16 cellular contexts compared by ENCODE assay signal in genomic region chr5:135367070-135367469, GRCh38. TPM values are rescaled to one million over a fixed set of nuclear protein-coding genes. Genes with fewer than 3 reads are reported as not detected.
DNase-seq lines count a peak whose midpoint lies in the region; ATAC-seq, FAIRE-seq and TF ChIP-seq lines count a peak whose summit lies in the region.
"Had no signal": no experiment of that assay in that cellular context is flagged by ENCODE, and none has a peak within 500 bp of the region (broad histone marks: within the 10 kb centered on the region; RNA-seq: fewer than 3 reads in every experiment).

No MANE protein-coding gene starts in this region.

- CTCF ChIA-PET in K562 (lab: Yijun Ruan, JAX; ENCODE audit: low intra/inter-chr PET ratio) = no interaction called here
- CTCF ChIA-PET in CD4-positive, alpha-beta memory T cell (lab: Charles Lee; ENCODE audit: partially characterized antibody) = no interaction called here

- H3K4me3 Mint-ChIP-seq in mesothelial cell of epicardium = no peak overlapping the region
- H3K4me3 Mint-ChIP-seq in CD4-positive, alpha-beta memory T cell = no peak overlapping the region
- H3K4me3 Mint-ChIP-seq: IgD-negative memory B cell had no signal

- no peak overlapping the region for H3K4me3 ChIP-seq in K562
- H3K4me3 ChIP-seq in CD4-positive, alpha-beta memory T cell (ENCODE audit: low read length in 2 of 2) = no peak overlapping the region
- H3K4me3 ChIP-seq: HAP-1 had no signal

- H2AFZ ChIP-seq in K562 (ENCODE audit: low read depth, low read length) = no peak overlapping the region

- WGBS in K562 (ENCODE audit: insufficient coverage, low coverage, missing lambda C conversion rate) = 92% methylated on average over 2 of the region's 2 CpGs

- H3K27me3 ChIP-seq in K562 (ENCODE audit: control insufficient read depth in 2 of 2, insufficient read depth in 2 of 2, low read length in 2 of 2) = no peaks in the 10 kb centered on the region
- H3K27me3 ChIP-seq in CD4-positive, alpha-beta memory T cell (ENCODE audit: insufficient read depth, low read length) = no peaks in the 10 kb centered on the region

- no peak for TF ChIP-seq RAD21 in K562 (CRISPR knock-in tag; conservative IDR thresholded peaks at IDR 0.05 in 1 of 2, IDR thresholded peaks at IDR 0.05 in 1 of 2)

- H3K9me3 ChIP-seq in K562 (replicated peaks; ENCODE audit: control insufficient read depth, insufficient read depth, low read depth, low read length) = no peaks in the 10 kb centered on the region
- H3K9me3 ChIP-seq in CD4-positive, alpha-beta memory T cell (ENCODE audit: control insufficient read depth in 1 of 2, low read length in 2 of 2) = no peaks in the 10 kb centered on the region
- H3K9me3 ChIP-seq: Caco-2, HAP-1 had no signal

- TF ChIP-seq EP300 in K562 (IDR thresholded peaks at IDR 0.05; ENCODE audit: low read length) = no peak

- no peak for ATAC-seq in K562
- ATAC-seq: Panc1, Right ventricle myocardium inferior had no signal

- intact Hi-C loops in K562 (cut with micrococcal nuclease) = no loop called here
- intact Hi-C loops in CD4-positive, alpha-beta memory T cell (cut with micrococcal nuclease) = no loop called here

- FAIRE-seq in K562 (lab: Jason Lieb, UNC) = peak; percentile 49

- BruUV-seq in K562 (replicated peaks; lab: Mats Ljungman, UMichigan) = no TSS peak

- H3K9ac ChIP-seq in K562 (ENCODE audit: insufficient read depth in 1 of 2, low read depth in 2 of 2, low read length in 2 of 2) = no peak overlapping the region

- H3K27ac ChIP-seq in K562 (ENCODE audit: extremely low read depth, low read depth, low read length) = no peak overlapping the region
- no peak overlapping the region for H3K27ac ChIP-seq in CD4-positive, alpha-beta memory T cell (ENCODE audit: low read depth, low read length)

- peak overlapping the region; percentile 3 for H3K27ac Mint-ChIP-seq in mesothelial cell of epicardium
- no peak overlapping the region for H3K27ac Mint-ChIP-seq in CD4-positive, alpha-beta memory T cell

- 0 out of 3 replicates have a peak, but pooled peaks cover 5% of the 10 kb centered on the region for H3K79me2 ChIP-seq in K562 (ENCODE audit: control insufficient read depth, insufficient read depth, low read length)

- POLR2A ChIA-PET in K562 (lab: Yijun Ruan, JAX) = interaction anchor here (0.7 to 1.5 kb wide), 2 partner anchors 9 to 12 kb away, joined by 3 to 4 read pairs; no protein-coding TSS in a partner anchor
- POLR2A ChIA-PET in CD4-positive, alpha-beta memory T cell (lab: Charles Lee; ENCODE audit: partially characterized antibody) = no interaction called here

- in situ Hi-C loops in K562 (cut with MboI) = no loop called here

- H3K4me2 ChIP-seq in K562 (ENCODE audit: insufficient read depth, low read length) = no peak overlapping the region

- no peaks in the 10 kb centered on the region for H3K4me1 ChIP-seq in K562 (replicated peaks in 1 of 2; ENCODE audit: control insufficient read depth in 2 of 2, insufficient read depth in 2 of 2, low read length in 2 of 2)
- no peaks in the 10 kb centered on the region for H3K4me1 ChIP-seq in CD4-positive, alpha-beta memory T cell (ENCODE audit: insufficient read depth, low read length)
- H3K4me1 ChIP-seq: Caco-2, HAP-1 had no signal

- DNase-seq in H4 (ENCODE audit: low spot score) (peak; percentile 34), NCI-H1048 (lab: John Stamatoyannopoulos, UW) (peak; percentile 49), K562 (ENCODE audit: extremely low read depth in 1 of 4, low spot score in 3 of 4) (no peak), mesothelial cell of epicardium (ENCODE audit: low spot score in 2 of 2, unreplicated experiment in 2 of 2) (no peak), SHP77 (lab: John Stamatoyannopoulos, UW) (no peak), D341Med (ENCODE audit: low spot score) (no peak), NCI-H1436 treated with DMSO at 0.1 percent for 48 hours (lab: John Stamatoyannopoulos, UW) (no peak)
- no peak for DNase-seq in CD4-positive, alpha-beta memory T cell
- DNase-seq: AML-193, Caco-2, NCI-H1092, NCI-H510A treated with DMSO at 0.1 percent for 48 hours had no signal

- H3K36me3 ChIP-seq in K562 (ENCODE audit: control insufficient read depth, insufficient read depth, low read length) = peaks cover 93% of the 10 kb centered on the region
- peaks cover 45% of the 10 kb centered on the region for H3K36me3 ChIP-seq in CD4-positive, alpha-beta memory T cell (ENCODE audit: insufficient read depth, low read length)

- no peak for TF ChIP-seq POLR2A in K562 (conservative IDR thresholded peaks at IDR 0.05)

- TF ChIP-seq CTCF in K562 (IDR thresholded peaks at IDR 0.05 in 2 of 3, conservative IDR thresholded peaks at IDR 0.05 in 1 of 3; ENCODE audit: insufficient read depth in 2 of 3, low read depth in 1 of 3, low read length in 3 of 3) = no peak
- TF ChIP-seq CTCF in mesothelial cell of epicardium (IDR thresholded peaks at IDR 0.05; ENCODE audit: unreplicated experiment) = no peak

- H3K9me3 Mint-ChIP-seq in mesothelial cell of epicardium = no peaks in the 10 kb centered on the region
- no peaks in the 10 kb centered on the region for H3K9me3 Mint-ChIP-seq in CD4-positive, alpha-beta memory T cell
- H3K9me3 Mint-ChIP-seq: IgD-negative memory B cell had no signal

- H3K27me3 Mint-ChIP-seq in mesothelial cell of epicardium (ENCODE audit: low read depth) = no peaks in the 10 kb centered on the region
- H3K27me3 Mint-ChIP-seq in CD4-positive, alpha-beta memory T cell = no peaks in the 10 kb centered on the region
- H3K27me3 Mint-ChIP-seq: IgD-negative memory B cell had no signal

- peaks cover 13% of the 10 kb centered on the region for H3K36me3 Mint-ChIP-seq in mesothelial cell of epicardium
- peaks cover 63 to 84% of the 10 kb centered on the region in 2 donors for H3K36me3 Mint-ChIP-seq in CD4-positive, alpha-beta memory T cell

- H4K20me1 ChIP-seq in K562 (replicated peaks; ENCODE audit: control insufficient read depth, insufficient read depth, low read length) = peaks cover 1% of the 10 kb centered on the region; the same call in 1 of the 2 replicates

- H3K9me1 ChIP-seq in K562 (ENCODE audit: control insufficient read depth, insufficient read depth, low read length) = no peaks in the 10 kb centered on the region

- H3K4me1 Mint-ChIP-seq in mesothelial cell of epicardium = peaks cover 31% of the 10 kb centered on the region
- H3K4me1 Mint-ChIP-seq in CD4-positive, alpha-beta memory T cell = peaks cover 4 to 6% (median 5%) of the 10 kb centered on the region in 4 donors

TF ChIP-seq in K562, 482 proteins besides CTCF, POLR2A, EP300 and RAD21 (continues in another document):
- TF ChIP-seq KLF10 (CRISPR knock-in tag; IDR thresholded peaks at IDR 0.05) = no peak
- TF ChIP-seq NR4A1 (CRISPR knock-in tag; IDR thresholded peaks at IDR 0.05) = no peak
- no peak for TF ChIP-seq NR4A1 (tag; IDR thresholded peaks at IDR 0.05)
- no peak for TF ChIP-seq TFE3 (CRISPR knock-in tag; IDR thresholded peaks at IDR 0.05)
- TF ChIP-seq GTF2F1 (IDR thresholded peaks at IDR 0.05; ENCODE audit: low read depth, low read length) = no peak
- TF ChIP-seq ZNF589 (CRISPR knock-in tag; IDR thresholded peaks at IDR 0.05; ENCODE audit: low read depth) = no peak
- no peak for TF ChIP-seq BACH1 (tag; IDR thresholded peaks at IDR 0.05)
- TF ChIP-seq ZNF639 (CRISPR knock-in tag; conservative IDR thresholded peaks at IDR 0.05 in 1 of 2, IDR thresholded peaks at IDR 0.05 in 1 of 2) = no peak

RNA-seq across cellular contexts. Expression of gene MACROH2A1, which starts 32.0 kb away (rescaled TPM):
- total RNA-seq in H4 (2014; rRNA removed; shearing (Covaris generic)) = 270 and 350 TPM in 2 replicates
- 156 and 209 TPM in 2 replicates for total RNA-seq in K562 (2011; cell fraction: chromatin; rRNA removed; ENCODE audit: low replicate concordance)
- 99.9 and 110 TPM in 2 replicates for total RNA-seq in K562 (2011; cell fraction: nucleolus; rRNA removed)
- total RNA-seq in K562 (2011; cell fraction: nucleoplasm; rRNA removed) = 185 and 322 TPM in 2 replicates
- total RNA-seq in K562 (2014; rRNA removed) (289 and 378 TPM in 2 replicates), K562 (2014; rRNA removed; fragmentation: Illumina TruSeq; extraction: Trizol) (193 and 194 TPM in 2 replicates), K562 (2015; rRNA removed; fragmentation: Illumina TruSeq; extraction: Trizol) (232 and 234 TPM in 2 replicates), K562 (2021) (211 and 235 TPM in 2 replicates), mesothelial cell of epicardium (261 to 276 TPM (median 265 TPM) in 3 replicates)
- polyA plus RNA-seq in K562 (2011; rRNA removed) (134 and 150 TPM in 2 replicates), K562 (2014; fragmentation: Illumina TruSeq; extraction: Trizol) (244 and 259 TPM in 2 replicates), K562 (2014; fragmentation: Nextera tagmentation; extraction: Ambion mirVana) (10 to 100 TPM; 44.9 to 52.0 TPM), K562 (2014; rRNA removed) (184 and 205 TPM in 2 replicates)
- polyA plus RNA-seq in K562 (2011; cell fraction: cytosol; rRNA removed) = 96.8 and 139 TPM in 2 replicates
- polyA plus RNA-seq in K562 (2011; cell fraction: nucleus; rRNA removed) = 246 and 303 TPM in 2 replicates
- polyA plus RNA-seq in K562 (2012) = 208 and 210 TPM in 2 replicates
- 117 and 121 TPM in 2 replicates for polyA minus RNA-seq in K562 (2011; rRNA and poly(A)+ RNA removed)
- polyA minus RNA-seq in K562 (2011; cell fraction: cytosol; rRNA and poly(A)+ RNA removed) = 72.7 and 77.6 TPM in 2 replicates
- polyA minus RNA-seq in K562 (2011; cell fraction: nucleus; rRNA and poly(A)+ RNA removed) = 133 and 180 TPM in 2 replicates
- 100 to 1,000 TPM; 100 to 104 TPM for total RNA-seq in CD4-positive, alpha-beta memory T cell
- polyA plus RNA-seq in CD4-positive, alpha-beta memory T cell = 100 to 1,000 TPM; 112 to 181 TPM

Comparison
In these comparisons a context has a peak if more than half of its experiments do, and no peak if none do; other contexts are left out.
1. DNase-seq: peak in H4 (single experiment) and NCI-H1048 (single experiment); none in K562 (0 of 4), mesothelial cell of epicardium (0 of 2), SHP77 (0 of 2), D341Med (single experiment), CD4-positive, alpha-beta memory T cell (0 of 5) and NCI-H1436 treated with DMSO at 0.1 percent for 48 hours (single experiment).